In the genomic region with DNA sequence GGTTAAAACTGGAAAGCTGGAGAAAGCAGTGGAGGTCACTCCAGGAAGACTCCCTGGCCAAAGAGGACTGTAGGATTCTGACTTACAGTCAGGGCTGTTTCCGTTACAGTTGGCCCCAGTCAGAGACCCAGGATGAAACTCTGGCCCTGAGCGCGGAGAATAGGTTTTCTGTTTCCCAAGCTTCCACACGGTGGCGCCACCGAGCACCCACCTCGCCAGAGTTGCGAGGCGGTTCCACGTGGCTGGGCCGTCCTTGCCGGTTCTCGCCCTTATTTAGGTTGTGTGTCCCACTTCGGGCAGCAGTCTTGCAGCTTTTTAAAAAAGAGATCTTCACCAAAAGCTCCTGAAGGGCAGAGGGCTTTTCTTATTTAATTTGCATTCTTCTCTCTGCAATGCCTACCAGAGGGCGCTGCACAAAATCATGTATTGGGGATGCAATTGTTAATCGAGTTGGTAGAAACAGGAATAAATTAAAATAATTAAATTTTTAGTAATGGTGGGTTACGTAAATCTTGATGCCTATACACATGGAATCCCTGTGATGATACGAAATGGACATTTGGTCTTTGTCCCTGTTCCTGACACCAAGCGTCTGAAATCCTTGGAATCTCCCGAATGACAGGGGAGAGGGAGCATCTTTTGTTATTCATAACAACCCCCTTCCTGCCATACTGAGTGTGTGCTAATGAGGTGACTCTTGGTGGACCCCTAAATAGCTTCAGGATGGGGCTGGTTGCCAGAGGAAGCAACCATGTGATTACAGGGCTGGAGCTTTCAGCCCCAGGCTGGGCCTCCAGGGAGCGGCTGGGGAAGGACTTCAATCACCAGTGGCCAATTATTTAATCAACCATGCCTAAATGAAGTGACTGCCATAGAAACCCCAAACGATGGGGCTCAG, we compare ENCODE assay signal across 1 cellular context.
A peak's percentile ranks its signal among the peaks of the same experiment; 100 is the strongest.
TF ChIP-seq lines count a peak whose summit lies in the region.

No MANE protein-coding gene starts in this region.

TF ChIP-seq in A549, 52 proteins besides CTCF, POLR2A, EP300 and RAD21 (continued from another document):
- TF ChIP-seq, protein P1, sequence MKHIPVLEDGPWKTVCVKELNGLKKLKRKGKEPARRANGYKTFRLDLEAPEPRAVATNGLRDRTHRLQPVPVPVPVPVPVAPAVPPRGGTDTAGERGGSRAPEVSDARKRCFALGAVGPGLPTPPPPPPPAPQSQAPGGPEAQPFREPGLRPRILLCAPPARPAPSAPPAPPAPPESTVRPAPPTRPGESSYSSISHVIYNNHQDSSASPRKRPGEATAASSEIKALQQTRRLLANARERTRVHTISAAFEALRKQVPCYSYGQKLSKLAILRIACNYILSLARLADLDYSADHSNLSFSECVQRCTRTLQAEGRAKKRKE (CRISPR knock-in tag; IDR thresholded peaks at IDR 0.05; ENCODE audit: low read depth) = no peak
- TF ChIP-seq NR3C1 (IDR thresholded peaks at IDR 0.05) (no peak), ESRRA (IDR thresholded peaks at IDR 0.05; ENCODE audit: borderline replicate concordance, low read length) (no peak), FOSB (CRISPR knock-in tag; IDR thresholded peaks at IDR 0.05) (no peak), MAFK (IDR thresholded peaks at IDR 0.05; ENCODE audit: partially characterized antibody) (no peak), SREBF2 (IDR thresholded peaks at IDR 0.05) (no peak), FOSL2 (IDR thresholded peaks at IDR 0.05) (no peak), FOSL2 (CRISPR knock-in tag; IDR thresholded peaks at IDR 0.05) (no peak), MAX (IDR thresholded peaks at IDR 0.05) (peak; percentile 98), FOXS1 (CRISPR knock-in tag; IDR thresholded peaks at IDR 0.05) (no peak), TFCP2L1 (CRISPR knock-in tag; IDR thresholded peaks at IDR 0.05) (no peak), POLR2AphosphoS2 (conservative IDR thresholded peaks at IDR 0.05; ENCODE audit: low read length) (no peak)
- TF ChIP-seq, protein P2, sequence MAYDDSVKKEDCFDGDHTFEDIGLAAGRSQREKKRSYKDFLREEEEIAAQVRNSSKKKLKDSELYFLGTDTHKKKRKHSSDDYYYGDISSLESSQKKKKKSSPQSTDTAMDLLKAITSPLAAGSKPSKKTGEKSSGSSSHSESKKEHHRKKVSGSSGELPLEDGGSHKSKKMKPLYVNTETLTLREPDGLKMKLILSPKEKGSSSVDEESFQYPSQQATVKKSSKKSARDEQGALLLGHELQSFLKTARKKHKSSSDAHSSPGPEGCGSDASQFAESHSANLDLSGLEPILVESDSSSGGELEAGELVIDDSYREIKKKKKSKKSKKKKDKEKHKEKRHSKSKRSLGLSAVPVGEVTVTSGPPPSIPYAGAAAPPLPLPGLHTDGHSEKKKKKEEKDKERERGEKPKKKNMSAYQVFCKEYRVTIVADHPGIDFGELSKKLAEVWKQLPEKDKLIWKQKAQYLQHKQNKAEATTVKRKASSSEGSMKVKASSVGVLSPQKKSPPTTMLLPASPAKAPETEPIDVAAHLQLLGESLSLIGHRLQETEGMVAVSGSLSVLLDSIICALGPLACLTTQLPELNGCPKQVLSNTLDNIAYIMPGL (CRISPR knock-in tag; IDR thresholded peaks at IDR 0.05; ENCODE audit: borderline replicate concordance) = no peak
